Comparison of ENCODE assay signal across 1 cellular context in genomic region chr10:95539560-95540284, GRCh38.
TF ChIP-seq lines count a peak whose summit lies in the region.

No MANE protein-coding gene starts in this region.

TF ChIP-seq in HepG2, 621 proteins besides CTCF, POLR2A, EP300 and RAD21 (continued from another document and continues in another):
- TF ChIP-seq DZIP1 (CRISPR knock-in tag; IDR thresholded peaks at IDR 0.05) (no peak), JUND (CRISPR knock-in tag; IDR thresholded peaks at IDR 0.05) (no peak), SP5 (CRISPR knock-in tag; IDR thresholded peaks at IDR 0.05; ENCODE audit: borderline replicate concordance, low read depth) (no peak), MAZ (IDR thresholded peaks at IDR 0.05; ENCODE audit: borderline replicate concordance, low read depth, low read length) (no peak), MAZ (CRISPR knock-in tag; IDR thresholded peaks at IDR 0.05; ENCODE audit: low read depth) (no peak), ZNF704 (CRISPR knock-in tag; IDR thresholded peaks at IDR 0.05; ENCODE audit: borderline replicate concordance) (no peak), SIX4 (CRISPR knock-in tag; IDR thresholded peaks at IDR 0.05) (no peak), XRCC5 (optimal IDR thresholded peaks at IDR 0.05; ENCODE audit: low read length) (no peak), MTA1 (CRISPR knock-in tag; IDR thresholded peaks at IDR 0.05; ENCODE audit: borderline replicate concordance) (no peak), ZNF296 (CRISPR knock-in tag; conservative IDR thresholded peaks at IDR 0.05) (no peak), ZNF124 (CRISPR knock-in tag; IDR thresholded peaks at IDR 0.05) (peak; percentile 29; the same call in 1 of the 2 replicates), RFX1 (IDR thresholded peaks at IDR 0.05) (no peak), ZNF326 (CRISPR knock-in tag; IDR thresholded peaks at IDR 0.05; ENCODE audit: borderline replicate concordance) (no peak), AFF4 (CRISPR knock-in tag; IDR thresholded peaks at IDR 0.05) (no peak), GLMP (CRISPR knock-in tag; IDR thresholded peaks at IDR 0.05; ENCODE audit: borderline replicate concordance) (no peak), MLX (CRISPR knock-in tag; IDR thresholded peaks at IDR 0.05) (no peak), ZBTB42 (CRISPR knock-in tag; IDR thresholded peaks at IDR 0.05) (no peak), HIC2 (CRISPR knock-in tag; IDR thresholded peaks at IDR 0.05; ENCODE audit: low read depth) (0 out of 2 replicates have a peak, but pooled peaks have one; percentile 21), KDM4B (CRISPR knock-in tag; IDR thresholded peaks at IDR 0.05) (no peak), ZNF362 (CRISPR knock-in tag; IDR thresholded peaks at IDR 0.05; ENCODE audit: borderline replicate concordance) (no peak), CEBPG (CRISPR knock-in tag; IDR thresholded peaks at IDR 0.05) (0 out of 2 replicates have a peak, but pooled peaks have one; percentile 4), ZFAT (CRISPR knock-in tag; conservative IDR thresholded peaks at IDR 0.05) (no peak), ZNF557 (CRISPR knock-in tag; IDR thresholded peaks at IDR 0.05) (no peak), TBX3 (IDR thresholded peaks at IDR 0.05; ENCODE audit: borderline replicate concordance) (peak; percentile 12; the same call in 1 of the 2 replicates), ESRRA (CRISPR knock-in tag; IDR thresholded peaks at IDR 0.05; ENCODE audit: low read depth) (no peak), HMG20B (CRISPR knock-in tag; conservative IDR thresholded peaks at IDR 0.05) (no peak; the same call in 1 of the 2 replicates), MEIS2 (CRISPR knock-in tag; IDR thresholded peaks at IDR 0.05) (no peak), ZFP90 (CRISPR knock-in tag; IDR thresholded peaks at IDR 0.05; ENCODE audit: borderline replicate concordance) (no peak), HCFC1 (IDR thresholded peaks at IDR 0.05; ENCODE audit: low read depth, low read length) (no peak), ZNF180 (CRISPR knock-in tag; IDR thresholded peaks at IDR 0.05; ENCODE audit: borderline replicate concordance, low read depth) (no peak), ZNF605 (CRISPR knock-in tag; IDR thresholded peaks at IDR 0.05) (no peak), ZNF34 (CRISPR knock-in tag; IDR thresholded peaks at IDR 0.05; ENCODE audit: borderline replicate concordance) (no peak), ZBTB40 (IDR thresholded peaks at IDR 0.05) (no peak), ZBTB40 (CRISPR knock-in tag; IDR thresholded peaks at IDR 0.05) (no peak), ZNF674 (CRISPR knock-in tag; IDR thresholded peaks at IDR 0.05; ENCODE audit: low read depth) (no peak), ZNF713 (CRISPR knock-in tag; IDR thresholded peaks at IDR 0.05) (no peak), HOXA5 (CRISPR knock-in tag; IDR thresholded peaks at IDR 0.05) (no peak), JUNB (CRISPR knock-in tag; IDR thresholded peaks at IDR 0.05; ENCODE audit: borderline replicate concordance) (no peak), FOXK1 (CRISPR knock-in tag; IDR thresholded peaks at IDR 0.05; ENCODE audit: borderline replicate concordance, low read depth) (no peak), ZIK1 (CRISPR knock-in tag; IDR thresholded peaks at IDR 0.05; ENCODE audit: borderline replicate concordance, low read depth) (no peak), MLLT10 (CRISPR knock-in tag; IDR thresholded peaks at IDR 0.05) (no peak), ZNF563 (CRISPR knock-in tag; IDR thresholded peaks at IDR 0.05) (no peak), ARNT2 (CRISPR knock-in tag; IDR thresholded peaks at IDR 0.05; ENCODE audit: low read depth) (no peak), ZSCAN30 (CRISPR knock-in tag; IDR thresholded peaks at IDR 0.05) (no peak), SP1 (IDR thresholded peaks at IDR 0.05) (no peak), SP1 (CRISPR knock-in tag; IDR thresholded peaks at IDR 0.05) (no peak)
